ENCODE assay signal across 28 cellular contexts in genomic region chr6:4078830-4079471, GRCh38. TPM values are rescaled to one million over a fixed set of nuclear protein-coding genes. Genes with fewer than 3 reads are reported as not detected.
"Had no signal": no experiment of that assay in that cellular context is flagged by ENCODE, and none has a peak within 500 bp of the region (broad histone marks: within the 10 kb centered on the region; RNA-seq: fewer than 3 reads in every experiment).

FAM217A (minus strand) TSS chr6:4079137; CDS start chr6:4077414, 1,723 bp downstream.

- H3K4me1 ChIP-seq: esophagus squamous epithelium, spleen, upper lobe of left lung had no signal

- DNase-seq: activated CD4-positive, alpha-beta T cell treated with anti-CD3 and anti-CD28 coated beads, Interleukin-2, amount 10 ng/mL, durations not matched to agents 7 days and 5 days; activated CD4-positive, CD25-positive, alpha-beta regulatory T cell treated with anti-CD3 and anti-CD28 coated beads, Interleukin-2, amount 50 U/mL, for 72 hours; activated CD8-positive, alpha-beta memory T cell treated with anti-CD3 and anti-CD28 coated beads, Interleukin-2, amount 10 ng/mL, durations not matched to agents 7 days and 5 days; activated CD8-positive, alpha-beta T cell treated with anti-CD3 and anti-CD28 coated beads for 36 hours; activated gamma-delta T cell treated with Interleukin-2 at 50 U/mL for 16 hours; anterior cingulate cortex; body of pancreas; effector memory CD4-positive, alpha-beta T cell; esophagus squamous epithelium; head of caudate nucleus; hypothalamus; naive thymus-derived CD4-positive, alpha-beta T cell; spleen; stimulated activated CD4-positive, alpha-beta T cell treated with anti-CD3 and anti-CD28 coated beads, Interleukin-4, amount 100 ng/mL, for 4 hours; T-helper 17 cell had no signal

- H3K27ac Mint-ChIP-seq: activated CD4-positive, alpha-beta T cell treated with anti-CD3 and anti-CD28 coated beads, Interleukin-2, amount 10 ng/mL, durations not matched to agents 7 days and 5 days; activated CD8-positive, alpha-beta memory T cell treated with anti-CD3 and anti-CD28 coated beads, Interleukin-2, amount 10 ng/mL, durations not matched to agents 7 days and 5 days; activated CD8-positive, alpha-beta T cell treated with anti-CD3 and anti-CD28 coated beads for 36 hours; activated naive CD4-positive, alpha-beta T cell treated with anti-CD3 and anti-CD28 coated beads, Interleukin-2, amount 50 U/mL, for 24 hours; activated T-helper 1 cell treated with anti-CD3 and anti-CD28 coated beads, Interleukin-12 subunit alpha, Interleukin-12 subunit beta, Interleukin-2, Interleukin-4 antibody, amounts not matched to agents 30 ng/mL and 10 ng/mL and 1 ng/mL, durations not matched to agents 14 hours and 24 hours and 36 hours; dendritic cell treated with granulocyte-macrophage colony-stimulating factor and Interleukin-4, amounts not matched to agents 40 ng/mL and 50 ng/mL, for 4 days; memory B cell; naive thymus-derived CD4-positive, alpha-beta T cell had no signal

- H3K27me3 Mint-ChIP-seq: progenitor cell of endocrine pancreas had no signal

- H3K9me3 ChIP-seq: body of pancreas, esophagus squamous epithelium, gastroesophageal sphincter, spleen, upper lobe of left lung had no signal

- H3K4me1 Mint-ChIP-seq: activated CD8-positive, alpha-beta memory T cell treated with anti-CD3 and anti-CD28 coated beads, Interleukin-2, amount 10 ng/mL, durations not matched to agents 7 days and 5 days; activated naive CD4-positive, alpha-beta T cell treated with anti-CD3 and anti-CD28 coated beads, Interleukin-2, amount 50 U/mL, for 24 hours; memory B cell had no signal

- H3K27ac ChIP-seq: body of pancreas, esophagus squamous epithelium, gastroesophageal sphincter, spleen, upper lobe of left lung had no signal

- H3K4me3 ChIP-seq: body of pancreas, spleen, upper lobe of left lung had no signal

- H3K27me3 ChIP-seq: body of pancreas had no signal

- H3K4me3 Mint-ChIP-seq: activated CD4-positive, alpha-beta T cell treated with anti-CD3 and anti-CD28 coated beads, Interleukin-2, amount 10 ng/mL, durations not matched to agents 7 days and 5 days; activated CD8-positive, alpha-beta memory T cell treated with anti-CD3 and anti-CD28 coated beads, Interleukin-2, amount 10 ng/mL, durations not matched to agents 7 days and 5 days; activated CD8-positive, alpha-beta T cell treated with anti-CD3 and anti-CD28 coated beads for 36 hours; activated naive CD4-positive, alpha-beta T cell treated with anti-CD3 and anti-CD28 coated beads, Interleukin-2, amount 50 U/mL, for 24 hours; activated T-helper 1 cell treated with anti-CD3 and anti-CD28 coated beads, Interleukin-12 subunit alpha, Interleukin-12 subunit beta, Interleukin-2, Interleukin-4 antibody, amounts not matched to agents 30 ng/mL and 10 ng/mL and 1 ng/mL, durations not matched to agents 14 hours and 24 hours and 36 hours; dendritic cell treated with granulocyte-macrophage colony-stimulating factor and Interleukin-4, amounts not matched to agents 40 ng/mL and 50 ng/mL, for 4 days; memory B cell; neural crest cell; T-helper 17 cell had no signal

- FAIRE-seq: islet of Langerhans had no signal

- ATAC-seq: activated CD8-positive, alpha-beta memory T cell treated with anti-CD3 and anti-CD28 coated beads, Interleukin-2, amount 10 ng/mL, durations not matched to agents 7 days and 5 days; activated CD8-positive, alpha-beta T cell treated with anti-CD3 and anti-CD28 coated beads for 36 hours; body of pancreas; gastroesophageal sphincter; naive thymus-derived CD4-positive, alpha-beta T cell; T-helper 17 cell had no signal

- H3K36me3 Mint-ChIP-seq: activated CD8-positive, alpha-beta memory T cell treated with anti-CD3 and anti-CD28 coated beads, Interleukin-2, amount 10 ng/mL, durations not matched to agents 7 days and 5 days; activated naive CD4-positive, alpha-beta T cell treated with anti-CD3 and anti-CD28 coated beads, Interleukin-2, amount 50 U/mL, for 24 hours; memory B cell had no signal

- H3K9me3 Mint-ChIP-seq: activated CD4-positive, alpha-beta T cell treated with anti-CD3 and anti-CD28 coated beads, Interleukin-2, amount 10 ng/mL, durations not matched to agents 7 days and 5 days; activated CD8-positive, alpha-beta T cell treated with anti-CD3 and anti-CD28 coated beads for 36 hours; activated naive CD4-positive, alpha-beta T cell treated with anti-CD3 and anti-CD28 coated beads, Interleukin-2, amount 50 U/mL, for 24 hours; activated T-helper 1 cell treated with anti-CD3 and anti-CD28 coated beads, Interleukin-12 subunit alpha, Interleukin-12 subunit beta, Interleukin-2, Interleukin-4 antibody, amounts not matched to agents 30 ng/mL and 10 ng/mL and 1 ng/mL, durations not matched to agents 14 hours and 24 hours and 36 hours; dendritic cell treated with granulocyte-macrophage colony-stimulating factor and Interleukin-4, amounts not matched to agents 40 ng/mL and 50 ng/mL, for 4 days; memory B cell; neural crest cell had no signal

- H3K36me3 ChIP-seq: esophagus squamous epithelium, gastroesophageal sphincter, spleen, upper lobe of left lung had no signal

RNA-seq across cellular contexts. Expression of gene FAM217A, which starts in this region (rescaled TPM):
- total RNA-seq: activated CD4-positive, alpha-beta T cell treated with anti-CD3 and anti-CD28 coated beads, Interleukin-2, amount 10 ng/mL, durations not matched to agents 7 days and 5 days; activated CD8-positive, alpha-beta memory T cell treated with anti-CD3 and anti-CD28 coated beads, Interleukin-2, amount 10 ng/mL, durations not matched to agents 7 days and 5 days; activated CD8-positive, alpha-beta T cell treated with anti-CD3 and anti-CD28 coated beads for 36 hours; activated T-helper 1 cell treated with anti-CD3 and anti-CD28 coated beads, Interleukin-12 subunit alpha, Interleukin-12 subunit beta, Interleukin-2, Interleukin-4 antibody, amounts not matched to agents 30 ng/mL and 10 ng/mL and 1 ng/mL, durations not matched to agents 14 hours and 24 hours and 36 hours; body of pancreas; cardiac septum; chondrocyte; esophagus squamous epithelium; gastroesophageal sphincter; liver; naive thymus-derived CD4-positive, alpha-beta T cell; neural crest cell; osteoblast; progenitor cell of endocrine pancreas; spleen; T-helper 17 cell; upper lobe of left lung had no signal
- polyA plus RNA-seq: liver, spleen had no signal
